In genomic region chr19:45692187-45693111, GRCh38 we compare ENCODE assay signal across 8 cellular contexts. TPM values are rescaled to one million over a fixed set of nuclear protein-coding genes. Genes with fewer than 3 reads are reported as not detected.
DNase-seq lines count a peak whose midpoint lies in the region; ATAC-seq, FAIRE-seq and TF ChIP-seq lines count a peak whose summit lies in the region.

Gene QPCTL (plus strand): TSS chr19:45692666. CDS start chr19:45692704, 38 bp downstream.

- intact Hi-C loops in adrenal gland (cut with DNase I) (no loop called here), heart left ventricle (cut with DNase I) (loop anchor here in 6 of 10 donors (1.0 to 5.0 kb wide), 8 partner anchors 24 to 185 kb away; partner anchors contain the start of genes SIX5 (in 3 of the 6), FBXO46 (in 1 of the 6), MEIOSIN (in 1 of the 6) and VASP (in 1 of the 6))

- peak in 1 of 6 experiments; percentile 14 for TF ChIP-seq CTCF in adrenal gland (IDR thresholded peaks at IDR 0.05)
- no peak for TF ChIP-seq CTCF in heart left ventricle (IDR thresholded peaks at IDR 0.05)
- TF ChIP-seq CTCF in upper lobe of left lung (IDR thresholded peaks at IDR 0.05) = no peak

- H3K4me1 ChIP-seq in adrenal gland (replicated peaks in 1 of 2) (peaks cover 8 to 15% of the 10 kb centered on the region in 2 donors), heart left ventricle (peaks cover 0 to 22% (median 8%) of the 10 kb centered on the region in 12 donors), upper lobe of left lung (peaks cover 13 to 19% (median 17%) of the 10 kb centered on the region in 4 donors)

- FAIRE-seq in GM12891 (lab: Jason Lieb, UNC) = peak; percentile 100

- H3K4me3 ChIP-seq in adrenal gland (peak within 1 kb of the TSS in 3 of 4 donors; percentile 90 to 93 (median 91)), heart left ventricle (peak within 1 kb of the TSS; percentile 43 to 89 (median 77)), upper lobe of left lung (peak within 1 kb of the TSS; percentile 72 to 94 (median 90))

- TF ChIP-seq POLR2A in GM12891 (IDR thresholded peaks at IDR 0.05; ENCODE audit: low read depth, low read length) = peak; percentile 85
- peak; percentile 44 to 85 for TF ChIP-seq POLR2A in adrenal gland (IDR thresholded peaks at IDR 0.05)
- TF ChIP-seq POLR2A in heart left ventricle (IDR thresholded peaks at IDR 0.05) = peak in 1 of 2 donors; percentile 74
- peak in 3 of 4 donors; percentile 38 to 76 (median 51) for TF ChIP-seq POLR2A in upper lobe of left lung (IDR thresholded peaks at IDR 0.05)

- no peaks in the 10 kb centered on the region for H3K9me3 Mint-ChIP-seq in T-cell

- peak within 1 kb of the TSS; percentile 94 to 97 (median 96) for H3K4me3 Mint-ChIP-seq in T-cell

- peaks cover 21% of the 10 kb centered on the region for H3K36me3 Mint-ChIP-seq in T-cell

- 0 to 1% (median 0%) methylated on average over 20 to 70 of the region's 70 CpGs for WGBS in adrenal gland, 4 donors
- 0 to 1% (median 0%) methylated on average over 31 to 70 of the region's 70 CpGs for WGBS in heart left ventricle, 4 donors
- 0 to 1% methylated on average over 27 to 36 of the region's 70 CpGs for WGBS in upper lobe of left lung, 2 donors

- no peaks in the 10 kb centered on the region for H3K27me3 ChIP-seq in adrenal gland
- H3K27me3 ChIP-seq in heart left ventricle = no peaks in the 10 kb centered on the region
- H3K27me3 ChIP-seq in upper lobe of left lung = no peaks in the 10 kb centered on the region

- H3K27ac ChIP-seq in adrenal gland = peak within 1 kb of the TSS; percentile 87 to 96 (median 91)
- peak within 1 kb of the TSS; percentile 73 to 95 (median 84) for H3K27ac ChIP-seq in heart left ventricle
- H3K27ac ChIP-seq in upper lobe of left lung = peak within 1 kb of the TSS; percentile 89 to 95 (median 92)

- POLR2A ChIA-PET in T-cell (lab: Charles Lee) = interaction anchor here (0.6 to 1.2 kb wide), 2 partner anchors 39 to 177 kb away, joined by 3 to 4 read pairs; partner anchors contain the start of gene FBXO46 (in 1 of the 2)

- DNase-seq in GM12891 (ENCODE audit: insufficient read length, low spot score) (peak; percentile 91), NCI-H1436 treated with DMSO at 0.1 percent for 48 hours (lab: John Stamatoyannopoulos, UW) (peak; percentile 97), T-cell (peak; percentile 91 to 99 (median 96)), adrenal gland (peak; percentile 96 to 100 (median 99)), heart left ventricle (peak; percentile 95 to 98 (median 96)), pons (ENCODE audit: low spot score) (peak; percentile 100), upper lobe of left lung (peak; percentile 96 to 99)

- H3K9me3 ChIP-seq in adrenal gland (replicated peaks in 1 of 3) = no peaks in the 10 kb centered on the region
- H3K9me3 ChIP-seq in heart left ventricle = no peaks in the 10 kb centered on the region
- no peaks in the 10 kb centered on the region for H3K9me3 ChIP-seq in upper lobe of left lung

- H3K36me3 ChIP-seq in adrenal gland (replicated peaks in 1 of 2) = peaks cover 0 to 25% of the 10 kb centered on the region in 2 donors
- peaks cover 0 to 23% (median 14%) of the 10 kb centered on the region in 9 donors for H3K36me3 ChIP-seq in heart left ventricle
- H3K36me3 ChIP-seq in upper lobe of left lung = peaks cover 8 to 31% (median 20%) of the 10 kb centered on the region in 4 donors

- H3K27ac Mint-ChIP-seq in T-cell = peak within 1 kb of the TSS; percentile 93 to 98

- ATAC-seq in HG02840 (IDR thresholded peaks at IDR 0.05; ENCODE audit: low FRiP score, unreplicated experiment) = peak; percentile 83
- peak; percentile 87 to 92 (median 90) for ATAC-seq in T-cell (replicated peaks in 1 of 4)
- peak; percentile 94 to 96 (median 96) for ATAC-seq in heart left ventricle
- peak; percentile 95 to 99 for ATAC-seq in upper lobe of left lung (ENCODE audit: low FRiP score in 2 of 2)

- H3K27me3 Mint-ChIP-seq in T-cell = no peaks in the 10 kb centered on the region

- TF ChIP-seq EP300 in upper lobe of left lung (IDR thresholded peaks at IDR 0.05) = peak in 1 of 4 donors; percentile 61

- H3K4me1 Mint-ChIP-seq in T-cell = peaks cover 12 to 27% (median 24%) of the 10 kb centered on the region in 3 donors

- CTCF ChIA-PET in T-cell (lab: Charles Lee) = interaction anchor here (0.6 to 2.7 kb wide), 18 partner anchors 8 to 1154 kb away, joined by 3 to 30 read pairs (median 4); partner anchors contain the start of genes FBXO46 (in 1 of the 2) and SIX5 (in 1 of the 2)

TF ChIP-seq in GM12891, 5 proteins besides CTCF, POLR2A, EP300 and RAD21:
- TF ChIP-seq TAF1 (IDR thresholded peaks at IDR 0.05; ENCODE audit: low read depth, low read length) (no peak; the same call in 1 of the 2 replicates), POLR2AphosphoS5 (IDR thresholded peaks at IDR 0.05; ENCODE audit: low read depth, low read length) (peak; percentile 74), SPI1 (IDR thresholded peaks at IDR 0.05; ENCODE audit: low read depth, low read length) (peak; percentile 65)
TF ChIP-seq in GM12891: peak in this region for 2.

RNA-seq across cellular contexts. Expression of gene QPCTL, which starts in this region (rescaled TPM):
- polyA plus RNA-seq in GM12891 (2012; ENCODE audit: low read depth, missing spikeins) = 10.8 TPM
- total RNA-seq in T-cell (10 to 100 TPM in 3 of 5 donors, 1 to 10 TPM in 2; 5.4 to 13.7 (median 10.3) TPM), adrenal gland (10 to 100 TPM in 4 of 8 donors, 1 to 10 TPM in 4; 2.8 to 14.4 (median 10.7) TPM), heart left ventricle (1 to 10 TPM; 1.5 to 5.5 (median 2.8) TPM), upper lobe of left lung (10 to 100 TPM in 3 of 6 donors, 1 to 10 TPM in 3; 7.1 to 18.3 (median 10.1) TPM)
- polyA plus RNA-seq in adrenal gland (10 to 100 TPM in 2 of 3 donors, 1 to 10 TPM in 1; 5.2 to 17.2 (median 14.1) TPM), heart left ventricle (1 to 10 TPM; 2.9 to 4.5 TPM)

Comparison
In these comparisons a context has a peak if more than half of its experiments do, and no peak if none do; other contexts are left out.
1. Peak in every context shown above with its lines: DNase-seq, ATAC-seq, H3K4me3 ChIP-seq and H3K27ac ChIP-seq.
2. intact Hi-C loops: an anchor here in heart left ventricle (1.0 to 5.0 kb wide); none called in adrenal gland.